In the genomic region with DNA sequence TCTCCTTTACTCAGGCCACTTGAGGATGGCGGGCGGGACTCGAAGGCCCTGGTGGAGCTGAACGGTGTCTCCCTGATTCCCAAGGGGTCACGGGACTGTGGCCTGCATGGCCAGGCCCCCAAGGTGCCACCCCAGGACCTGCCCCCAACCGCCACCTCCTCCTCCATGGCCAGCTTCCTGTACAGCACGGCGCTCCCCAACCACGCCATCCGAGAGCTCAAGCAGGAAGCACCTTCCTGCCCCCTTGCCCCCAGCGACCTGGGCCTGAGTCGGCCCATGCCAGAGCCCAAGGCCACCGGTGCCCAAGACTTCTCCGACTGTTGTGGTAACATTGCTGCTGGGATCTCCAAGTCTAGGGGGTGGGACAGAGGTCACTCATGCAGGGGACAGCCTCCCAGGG, we compare ENCODE assay signal across 1 cellular context.
TF ChIP-seq lines count a peak whose summit lies in the region.

No MANE protein-coding gene starts in this region.

TF ChIP-seq in HepG2, 621 proteins besides CTCF, POLR2A, EP300 and RAD21 (continued from another document):
- peak; percentile 32 for TF ChIP-seq AGO2 (optimal IDR thresholded peaks at IDR 0.05; ENCODE audit: low read depth, low read length)
